Comparison of ENCODE assay signal across 8 cellular contexts in genomic region chr1:100250264-100250663, GRCh38. TPM values are rescaled to one million over a fixed set of nuclear protein-coding genes. Genes with fewer than 3 reads are reported as not detected.
DNase-seq lines count a peak whose midpoint lies in the region; ATAC-seq and TF ChIP-seq lines count a peak whose summit lies in the region.

No MANE protein-coding gene starts in this region.

- peak overlapping the region; percentile 98 for H3K9ac ChIP-seq in adipocyte (ENCODE audit: low read length)

- 0 to 2% methylated on average over 1 of the region's 1 CpG for WGBS in thyroid gland, 2 donors
- WGBS in lower leg skin, 2 donors, result 0% methylated on average over 1 of the region's 1 CpG

- DNase-seq in NCI-H2171 treated with DMSO at 0.1 percent for 48 hours (lab: John Stamatoyannopoulos, UW) (peak; percentile 13), NCI-H2171 (lab: John Stamatoyannopoulos, UW) (no peak), adipocyte (ENCODE audit: low read depth) (peak; percentile 72), thyroid gland (no peak), putamen (ENCODE audit: low spot score) (no peak), lower leg skin (ENCODE audit: low spot score in 2 of 2) (no peak)

- H3K4me3 ChIP-seq in adipocyte (ENCODE audit: low read length), result peak overlapping the region; percentile 100
- H3K4me3 ChIP-seq in thyroid gland (replicated peaks in 1 of 3), result peak overlapping the region in 2 of 3 donors; percentile 8 to 74
- no peak overlapping the region for H3K4me3 ChIP-seq in lower leg skin (ENCODE audit: low read depth, poor library complexity, severe bottlenecking)

- H3K27me3 ChIP-seq in adipocyte (replicated peaks; ENCODE audit: control insufficient read depth, insufficient read depth, low read length) (no peaks in the 10 kb centered on the region), layer of hippocampus (ENCODE audit: control insufficient read depth, insufficient read depth, low read length) (no peaks in the 10 kb centered on the region), thyroid gland (no peaks in the 10 kb centered on the region)

- H3K9me3 ChIP-seq in adipocyte (ENCODE audit: control insufficient read depth, low read length) (no peaks in the 10 kb centered on the region), thyroid gland (no peaks in the 10 kb centered on the region)

- H3K4me1 ChIP-seq in adipocyte (ENCODE audit: control insufficient read depth, insufficient read depth, low read length), result peaks cover 20% of the 10 kb centered on the region
- peaks cover 6 to 8% of the 10 kb centered on the region in 2 donors for H3K4me1 ChIP-seq in thyroid gland

- ATAC-seq in GM21619 (IDR thresholded peaks at IDR 0.05; ENCODE audit: unreplicated experiment), result no peak

- TF ChIP-seq CTCF in thyroid gland (IDR thresholded peaks at IDR 0.05), result no peak
- TF ChIP-seq CTCF in lower leg skin (IDR thresholded peaks at IDR 0.05), result no peak

- H3K27ac ChIP-seq in layer of hippocampus (ENCODE audit: low read depth, low read length) (peak overlapping the region; percentile 56), thyroid gland (peak overlapping the region in 2 of 3 donors; percentile 28 to 81)

- H3K36me3 ChIP-seq in adipocyte (ENCODE audit: control insufficient read depth, insufficient read depth, low read length, severe bottlenecking) (peaks cover 4% of the 10 kb centered on the region), thyroid gland (no peaks in the 10 kb centered on the region)

- intact Hi-C loops in thyroid gland (cut with DNase I), result no loop called here
- intact Hi-C loops in lower leg skin (cut with DNase I; ENCODE audit: low total_unique reads), result no loop called here

- no peak for TF ChIP-seq POLR2A in thyroid gland (IDR thresholded peaks at IDR 0.05)
- no peak for TF ChIP-seq POLR2A in lower leg skin (IDR thresholded peaks at IDR 0.05)

RNA-seq across cellular contexts. Expression of gene DBT, which starts 0.6 kb away (rescaled TPM):
- total RNA-seq in thyroid gland, result 10 to 100 TPM in 3 of 4 donors, 1 to 10 TPM in 1; 9.8 to 14.9 (median 12.1) TPM
- 1 to 10 TPM; 6.4 to 9.9 (median 8.2) TPM for total RNA-seq in lower leg skin

RNA-seq across cellular contexts. Expression of gene RTCA, which starts 15.8 kb away (rescaled TPM):
- 10 to 100 TPM; 13.6 to 29.0 (median 21.1) TPM for total RNA-seq in thyroid gland
- total RNA-seq in lower leg skin, result 10 to 100 TPM; 13.0 to 26.6 (median 17.1) TPM

Comparison
In these comparisons a context has a peak if more than half of its experiments do, and no peak if none do; other contexts are left out.
1. DNase-seq: peak in NCI-H2171 treated with DMSO at 0.1 percent for 48 hours (single experiment) and adipocyte (single experiment); none in NCI-H2171 (single experiment), thyroid gland (0 of 2), putamen (single experiment) and lower leg skin (0 of 2).